ENCODE assay signal across 8 cellular contexts in the genomic region with DNA sequence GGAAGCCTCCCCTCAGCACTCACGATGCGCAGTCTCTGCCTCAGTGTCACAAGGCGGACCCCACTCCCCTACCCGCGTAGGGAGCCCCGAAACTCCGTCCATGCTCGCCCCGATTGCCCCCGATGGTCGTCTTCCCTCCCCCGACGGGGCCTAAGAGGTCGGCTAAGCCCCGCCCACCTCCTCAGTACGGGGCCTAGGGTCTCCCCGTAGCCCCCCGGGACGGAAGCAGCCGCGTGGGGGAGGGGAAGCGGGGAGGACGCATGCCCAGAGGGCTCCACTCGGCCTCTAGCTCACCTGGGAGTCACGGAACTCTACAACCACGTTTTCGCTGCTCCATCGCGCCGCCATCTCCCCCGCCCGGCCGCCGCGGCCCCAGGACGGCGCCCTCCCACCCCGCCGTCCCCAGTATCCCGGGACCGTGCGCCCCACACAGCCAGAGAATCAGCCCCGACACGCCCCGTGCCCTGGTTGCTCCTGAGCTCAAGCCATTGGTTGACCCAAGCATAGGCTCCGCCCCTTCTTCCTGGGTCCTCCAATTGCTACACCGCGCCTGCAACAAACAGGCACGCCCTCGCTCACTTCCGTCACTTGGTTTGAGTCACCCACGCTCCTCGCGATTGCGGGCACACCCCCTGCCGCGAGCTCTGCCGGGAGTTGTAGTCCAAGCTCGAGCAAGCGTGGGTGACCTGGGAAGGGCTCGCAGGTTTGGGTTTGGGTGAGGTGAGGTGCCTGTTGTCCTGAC.
DNase-seq lines count a peak whose midpoint lies in the region; ATAC-seq and TF ChIP-seq lines count a peak whose summit lies in the region.

TSS of gene WDR59 (minus strand) at position 454 of the 742 bp plus-strand sequence. CDS start at position 348, 106 bp downstream.

- TF ChIP-seq CTCF in AG09319 (IDR thresholded peaks at IDR 0.05; ENCODE audit: low read depth, low read length) = no peak

- ATAC-seq in GM19035 (IDR thresholded peaks at IDR 0.05; ENCODE audit: unreplicated experiment) (peak; percentile 99), HG03354 (IDR thresholded peaks at IDR 0.05; ENCODE audit: poor library complexity, severe bottlenecking, unreplicated experiment) (peak; percentile 99)
- ATAC-seq in activated CD4-positive, CD25-positive, alpha-beta regulatory T cell treated with anti-CD3 and anti-CD28 coated beads, Interleukin-2, amount 50 U/mL, for 24 hours = peak; percentile 99

- DNase-seq in AG09319 (ENCODE audit: extremely low read depth, low read depth) (peak; percentile 95), NCI-H446 treated with DMSO at 0.1 percent for 48 hours (lab: John Stamatoyannopoulos, UW) (peak; percentile 96), cerebellar cortex (ENCODE audit: low spot score) (peak; percentile 100), islet precursor cell (peak; percentile 100)
- peak; percentile 98 for DNase-seq in stimulated activated CD4-positive, alpha-beta T cell treated with anti-CD3 and anti-CD28 coated beads, Interleukin-12 subunit alpha, Interleukin-12 subunit beta, amount 100 ng/mL, for 48 hours (ENCODE audit: low read depth in 2 of 3, low spot score in 1 of 3)

Comparison
In these comparisons a context has a peak if more than half of its experiments do, and no peak if none do; other contexts are left out.
1. Peak in every context shown above with its lines: DNase-seq and ATAC-seq.